ENCODE assay signal across 12 cellular contexts in genomic region chr11:108620958-108621772, GRCh38. TPM values are rescaled to one million over a fixed set of nuclear protein-coding genes. Genes with fewer than 3 reads are reported as not detected.
DNase-seq lines count a peak whose midpoint lies in the region; ATAC-seq and TF ChIP-seq lines count a peak whose summit lies in the region.
"Had no signal": no experiment of that assay in that cellular context is flagged by ENCODE, and none has a peak within 500 bp of the region (broad histone marks: within the 10 kb centered on the region; RNA-seq: fewer than 3 reads in every experiment).

No MANE protein-coding gene starts in this region.

- H3K4me1 Mint-ChIP-seq in nephron progenitor cell, result peaks cover 10% of the 10 kb centered on the region

- TF ChIP-seq CTCF in OCI-LY3 (IDR thresholded peaks at IDR 0.05; ENCODE audit: low read depth, low read length) (no peak), nephron progenitor cell (IDR thresholded peaks at IDR 0.05) (no peak)

- H3K4me1 ChIP-seq in OCI-LY3 (ENCODE audit: low read length), result peaks cover 26% of the 10 kb centered on the region
- H3K4me1 ChIP-seq: BE2C had no signal

- H3K36me3 ChIP-seq in OCI-LY3 (replicated peaks; ENCODE audit: low read depth, low read length), result no peaks in the 10 kb centered on the region
- H3K36me3 ChIP-seq: BE2C, neutrophil had no signal

- ATAC-seq in GM19025 (IDR thresholded peaks at IDR 0.05; ENCODE audit: low read depth, unreplicated experiment), result peak; percentile 74
- ATAC-seq in HG02884 (IDR thresholded peaks at IDR 0.05; ENCODE audit: unreplicated experiment), result peak; percentile 88

- no peaks in the 10 kb centered on the region for H3K79me2 ChIP-seq in OCI-LY3 (ENCODE audit: low read length)

- H3K9ac ChIP-seq in OCI-LY3 (ENCODE audit: low read length), result no peak overlapping the region

- H3K27ac ChIP-seq in OCI-LY3 (ENCODE audit: low read length), result peak overlapping the region; percentile 48
- H3K27ac ChIP-seq: neutrophil had no signal

- H3K4me2 ChIP-seq in OCI-LY3 (ENCODE audit: low read length), result peak overlapping the region; percentile 79

- H3K27ac Mint-ChIP-seq in nephron progenitor cell, result no peak overlapping the region

- H3K27me3 Mint-ChIP-seq in nephron progenitor cell (ENCODE audit: low read depth, poor library complexity), result peaks cover 3% of the 10 kb centered on the region

- H3K9me3 ChIP-seq in OCI-LY3 (ENCODE audit: insufficient read depth, low read length), result no peaks in the 10 kb centered on the region
- H3K9me3 ChIP-seq: BE2C, neutrophil had no signal

- H2AFZ ChIP-seq in OCI-LY3 (ENCODE audit: low read depth, low read length), result no peak overlapping the region

- no peak overlapping the region for H3K4me3 Mint-ChIP-seq in nephron progenitor cell

- peak; percentile 17 for DNase-seq in A172 (ENCODE audit: low spot score)
- no peak for DNase-seq in DMS 273 (lab: John Stamatoyannopoulos, UW; ENCODE audit: unreplicated experiment)
- DNase-seq in pons (ENCODE audit: low spot score), result no peak
- no peak for DNase-seq in nephron progenitor cell
- no peak for DNase-seq in activated CD4-positive, CD25-positive, alpha-beta regulatory T cell (lab: John Stamatoyannopoulos, UW)
- DNase-seq: activated CD4-positive, alpha-beta T cell treated with anti-CD3 and anti-CD28 coated beads, Interleukin-2, amount 50 U/mL, for 1 hour; BE2C; NCI-H1092 treated with DMSO at 0.1 percent for 48 hours had no signal

- H4K20me1 ChIP-seq in OCI-LY3 (ENCODE audit: insufficient read depth, low read length), result no peaks in the 10 kb centered on the region

- peaks cover 5% of the 10 kb centered on the region for H3K9me3 Mint-ChIP-seq in nephron progenitor cell

- H3K36me3 Mint-ChIP-seq in nephron progenitor cell (ENCODE audit: low read depth), result no peaks in the 10 kb centered on the region

- peaks cover 14% of the 10 kb centered on the region; the same call in 1 of the 2 replicates for H3K27me3 ChIP-seq in OCI-LY3 (ENCODE audit: low read depth, low read length)

- H3K4me3 ChIP-seq in OCI-LY3 (ENCODE audit: low read length), result peak overlapping the region; percentile 60

RNA-seq across cellular contexts. Expression of gene EXPH5, which starts 27.6 kb away (rescaled TPM):
- 1.3 and 2.3 TPM in 2 replicates for total RNA-seq in A172 (2014; rRNA removed; shearing (Covaris generic))

RNA-seq across cellular contexts. Expression of gene DDX10, which starts 43.7 kb away (rescaled TPM):
- 19.7 and 28.0 TPM in 2 replicates for total RNA-seq in A172 (2014; rRNA removed; shearing (Covaris generic))
